ENCODE assay signal across 8 cellular contexts in the genomic region with DNA sequence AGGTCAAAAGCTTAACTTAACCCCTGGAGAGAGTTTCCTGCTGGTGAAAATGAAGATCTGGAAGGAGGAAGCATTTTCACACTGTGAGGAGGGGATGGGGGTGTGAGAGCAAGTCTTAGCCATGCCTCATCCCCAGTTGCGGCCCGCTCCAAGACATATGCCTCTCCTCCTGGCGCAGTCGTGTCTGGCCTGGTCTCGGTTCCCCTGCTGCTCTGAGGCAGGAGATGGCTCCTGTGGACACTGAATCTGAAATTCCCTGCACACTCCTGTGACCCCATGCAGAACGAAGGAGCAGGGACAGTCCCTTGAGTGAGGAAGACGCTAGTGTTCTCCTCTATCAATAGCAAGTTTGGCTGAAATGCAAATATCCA. TPM values are rescaled to one million over a fixed set of nuclear protein-coding genes. Genes with fewer than 3 reads are reported as not detected.
A peak's percentile ranks its signal among the peaks of the same experiment; 100 is the strongest.
DNase-seq lines count a peak whose midpoint lies in the region; ATAC-seq and TF ChIP-seq lines count a peak whose summit lies in the region.

No MANE protein-coding gene starts in this region.

- H3K36me3 Mint-ChIP-seq in naive thymus-derived CD8-positive, alpha-beta T cell = peaks cover 0 to 4% (median 0%) of the 10 kb centered on the region in 3 donors

- H3K27ac Mint-ChIP-seq in naive thymus-derived CD8-positive, alpha-beta T cell = peak overlapping the region; percentile 87 to 96 (median 94)

- POLR2A ChIA-PET in naive thymus-derived CD8-positive, alpha-beta T cell (lab: Charles Lee) = interaction anchor here (0.5 to 2.2 kb wide), 5 partner anchors 37 to 725 kb away, joined by 3 to 10 read pairs (median 3); partner anchors contain the start of gene ZNF700

- H2AFZ ChIP-seq in MM.1S (ENCODE audit: low read length) = peak overlapping the region; percentile 91

- peaks cover 0 to 8% (median 0%) of the 10 kb centered on the region in 9 donors for H3K9me3 Mint-ChIP-seq in naive thymus-derived CD8-positive, alpha-beta T cell

- peak overlapping the region; percentile 91 to 98 (median 94) for H3K4me3 Mint-ChIP-seq in naive thymus-derived CD8-positive, alpha-beta T cell

- peaks cover 23 to 42% (median 35%) of the 10 kb centered on the region in 4 donors for H3K4me1 Mint-ChIP-seq in naive thymus-derived CD8-positive, alpha-beta T cell

- peak; percentile 30 for DNase-seq in AG20443 (ENCODE audit: low spot score)
- no peak for DNase-seq in MM.1S
- no peak for DNase-seq in naive thymus-derived CD8-positive, alpha-beta T cell
- DNase-seq in SHP77 treated with DMSO at 0.1 percent for 48 hours (lab: John Stamatoyannopoulos, UW) = no peak
- no peak for DNase-seq in stimulated activated CD4-positive, alpha-beta T cell treated with anti-CD3 and anti-CD28 coated beads, Interleukin-2, amount 100 ng/mL, for 24 hours

- H3K27me3 Mint-ChIP-seq in naive thymus-derived CD8-positive, alpha-beta T cell = no peaks in the 10 kb centered on the region

- WGBS in ectodermal cell, 2 experiments = 40 to 42% methylated on average over 7 of the region's 7 CpGs

- no peaks in the 10 kb centered on the region for H3K9me2 ChIP-seq in MM.1S (replicated peaks; ENCODE audit: insufficient read depth, low read length)

- H3K27ac ChIP-seq in MM.1S (ENCODE audit: low read length) (no peak overlapping the region), ectodermal cell (ENCODE audit: insufficient read depth, low read depth, low read length, poor library complexity, severe bottlenecking) (no peak overlapping the region)

- H4K20me1 ChIP-seq in MM.1S (ENCODE audit: insufficient read depth, low read length) = no peaks in the 10 kb centered on the region

- H3K4me1 ChIP-seq in MM.1S (ENCODE audit: low read length) (no peaks in the 10 kb centered on the region), ectodermal cell (ENCODE audit: control insufficient read depth, insufficient read depth, low read length) (no peaks in the 10 kb centered on the region)

- H3K4me3 ChIP-seq in MM.1S (ENCODE audit: low read length) = peak overlapping the region; percentile 66
- H3K4me3 ChIP-seq in ectodermal cell (ENCODE audit: insufficient read depth, low read depth, low read length) = peak overlapping the region; percentile 95

- H3K9me3 ChIP-seq in MM.1S (replicated peaks; ENCODE audit: insufficient read depth, low read length) (no peaks in the 10 kb centered on the region), ectodermal cell (ENCODE audit: control insufficient read depth, low read length) (no peaks in the 10 kb centered on the region)

- H3K36me3 ChIP-seq in MM.1S (replicated peaks; ENCODE audit: insufficient read depth, low read length) = no peaks in the 10 kb centered on the region
- H3K36me3 ChIP-seq in ectodermal cell (ENCODE audit: control insufficient read depth, insufficient read depth, low read length) = peaks cover 16% of the 10 kb centered on the region

- H3K27me3 ChIP-seq in MM.1S (replicated peaks; ENCODE audit: insufficient read depth, low read length) = no peaks in the 10 kb centered on the region
- no peaks in the 10 kb centered on the region for H3K27me3 ChIP-seq in ectodermal cell (ENCODE audit: control insufficient read depth, insufficient read depth, low read length, poor library complexity, severe bottlenecking)

- H3K4me2 ChIP-seq in MM.1S (ENCODE audit: low read depth, low read length) = peak overlapping the region; percentile 88

- no peak overlapping the region for H3K9ac ChIP-seq in MM.1S (ENCODE audit: low read length)

- ATAC-seq in naive thymus-derived CD8-positive, alpha-beta T cell = no peak
- no peak for ATAC-seq in GM19397 (IDR thresholded peaks at IDR 0.05; ENCODE audit: unreplicated experiment)
- no peak for ATAC-seq in GM21515 (IDR thresholded peaks at IDR 0.05; ENCODE audit: unreplicated experiment)

- no peak for TF ChIP-seq CTCF in MM.1S (IDR thresholded peaks at IDR 0.05; ENCODE audit: low read length)

- H3K79me2 ChIP-seq in MM.1S (ENCODE audit: low read length) = no peaks in the 10 kb centered on the region

- no peaks in the 10 kb centered on the region for H3F3A ChIP-seq in MM.1S (ENCODE audit: insufficient read depth, low read length)

RNA-seq across cellular contexts. Expression of gene ZNF69, which starts 0.3 kb away (rescaled TPM):
- 29.8 TPM for polyA plus RNA-seq in ectodermal cell (2013, experiment 1 of 4)
- polyA plus RNA-seq in ectodermal cell (2013, experiment 2 of 4) = 32.7 TPM
- 24.7 TPM for polyA plus RNA-seq in ectodermal cell (2013, experiment 3 of 4)
- 26.4 TPM for polyA plus RNA-seq in ectodermal cell (2013, experiment 4 of 4)
- total RNA-seq in naive thymus-derived CD8-positive, alpha-beta T cell = 10 to 100 TPM; 17.3 to 19.6 TPM
- polyA plus RNA-seq in naive thymus-derived CD8-positive, alpha-beta T cell = 10 to 100 TPM in 1 of 3 donors, 1 to 10 TPM in 2; 4.6 to 10.5 (median 5.0) TPM

RNA-seq across cellular contexts. Expression of gene ZNF700, which starts 37.7 kb away (rescaled TPM):
- 14.2 TPM for polyA plus RNA-seq in ectodermal cell (2013, experiment 1 of 4)
- polyA plus RNA-seq in ectodermal cell (2013, experiment 2 of 4) = 13.3 TPM
- polyA plus RNA-seq in ectodermal cell (2013, experiment 3 of 4) = 12.5 TPM
- 13.2 TPM for polyA plus RNA-seq in ectodermal cell (2013, experiment 4 of 4)
- 10 to 100 TPM; 22.4 to 24.0 TPM for total RNA-seq in naive thymus-derived CD8-positive, alpha-beta T cell
- polyA plus RNA-seq in naive thymus-derived CD8-positive, alpha-beta T cell = 1 to 10 TPM; 1.1 to 2.9 (median 1.2) TPM

RNA-seq across cellular contexts. Expression of gene ZNF439, which starts 38.7 kb away (rescaled TPM):
- polyA plus RNA-seq in ectodermal cell (2013, experiment 1 of 4) = 4.2 TPM
- 4.8 TPM for polyA plus RNA-seq in ectodermal cell (2013, experiment 2 of 4)
- 3.9 TPM for polyA plus RNA-seq in ectodermal cell (2013, experiment 3 of 4)
- 3.7 TPM for polyA plus RNA-seq in ectodermal cell (2013, experiment 4 of 4)
- 10 to 100 TPM; 32.3 to 35.3 TPM for total RNA-seq in naive thymus-derived CD8-positive, alpha-beta T cell
- polyA plus RNA-seq in naive thymus-derived CD8-positive, alpha-beta T cell = 1 to 10 TPM; 2.4 to 5.2 (median 3.9) TPM
